Comparison of ENCODE assay signal across 1 cellular context in genomic region chr19:3496392-3497273, GRCh38.
TF ChIP-seq lines count a peak whose summit lies in the region.

No MANE protein-coding gene starts in this region.

TF ChIP-seq in A549, 52 proteins besides CTCF, POLR2A, EP300 and RAD21 (continued from another document):
- no peak for TF ChIP-seq RARB (CRISPR knock-in tag; IDR thresholded peaks at IDR 0.05)
- TF ChIP-seq CHD4 (IDR thresholded peaks at IDR 0.05; ENCODE audit: borderline replicate concordance): no peak
- TF ChIP-seq FOXS1 (CRISPR knock-in tag; IDR thresholded peaks at IDR 0.05): no peak
- no peak for TF ChIP-seq PBX3 (IDR thresholded peaks at IDR 0.05)
- TF ChIP-seq GATA3 (IDR thresholded peaks at IDR 0.05; ENCODE audit: borderline replicate concordance): no peak
- no peak for TF ChIP-seq EHMT2 (IDR thresholded peaks at IDR 0.05; ENCODE audit: low read depth)
- peak; percentile 13 for TF ChIP-seq ZFP36 (IDR thresholded peaks at IDR 0.05; ENCODE audit: borderline replicate concordance, partially characterized antibody)
